Comparison of ENCODE assay signal across 1 cellular context in the genomic region with DNA sequence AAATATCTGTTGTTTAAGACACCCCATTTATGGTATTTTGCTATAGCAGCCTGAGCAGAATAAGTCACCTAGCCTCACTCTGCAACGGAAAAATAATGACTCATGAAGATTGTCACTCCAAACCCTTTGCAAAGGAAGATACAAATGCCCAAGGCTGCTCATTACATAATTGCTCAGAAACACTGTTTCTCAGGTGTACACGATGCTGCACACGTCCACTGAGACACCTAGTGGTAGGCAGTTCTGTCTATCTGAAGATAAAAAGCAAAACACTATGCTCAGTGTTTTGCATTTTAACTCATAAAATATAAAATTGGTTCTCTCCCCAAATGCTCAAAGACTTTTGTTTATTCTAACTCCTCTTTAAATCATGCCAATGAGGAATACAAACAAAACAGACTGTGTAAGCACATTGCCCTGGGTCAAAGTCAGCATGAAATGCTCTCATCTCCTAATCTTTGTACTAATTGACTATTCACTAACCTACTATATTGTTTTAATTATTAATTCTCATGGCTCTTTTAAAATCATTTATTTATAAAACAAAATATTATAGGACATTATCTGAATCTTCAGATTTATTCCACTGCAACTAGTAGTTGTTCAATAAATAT.
A peak's percentile ranks its signal among the peaks of the same experiment; 100 is the strongest.
TF ChIP-seq lines count a peak whose summit lies in the region.

No MANE protein-coding gene starts in this region.

TF ChIP-seq in K562, 482 proteins besides CTCF, POLR2A, EP300 and RAD21 (continued from another document):
- no peak for TF ChIP-seq SRSF7 (optimal IDR thresholded peaks at IDR 0.05; ENCODE audit: low read depth, low read length)
- 0 out of 4 replicates have a peak, but pooled peaks of 1 of the 2 experiments have one; percentile 30 for TF ChIP-seq KDM1A (IDR thresholded peaks at IDR 0.05)
- TF ChIP-seq ZNF133 (CRISPR knock-in tag; IDR thresholded peaks at IDR 0.05), result no peak
- TF ChIP-seq MBD2 (IDR thresholded peaks at IDR 0.05; ENCODE audit: borderline replicate concordance, low read depth), result no peak
- TF ChIP-seq, protein P1, sequence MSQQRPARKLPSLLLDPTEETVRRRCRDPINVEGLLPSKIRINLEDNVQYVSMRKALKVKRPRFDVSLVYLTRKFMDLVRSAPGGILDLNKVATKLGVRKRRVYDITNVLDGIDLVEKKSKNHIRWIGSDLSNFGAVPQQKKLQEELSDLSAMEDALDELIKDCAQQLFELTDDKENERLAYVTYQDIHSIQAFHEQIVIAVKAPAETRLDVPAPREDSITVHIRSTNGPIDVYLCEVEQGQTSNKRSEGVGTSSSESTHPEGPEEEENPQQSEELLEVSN (IDR thresholded peaks at IDR 0.05; ENCODE audit: borderline replicate concordance in 1 of 2, extremely low read depth in 1 of 2, insufficient read depth in 1 of 2, insufficient read length in 1 of 2, low read depth in 1 of 2, low read length in 1 of 2, poor library complexity in 1 of 2, severe bottlenecking in 1 of 2), result no peak
